ENCODE assay signal across 1 cellular context in the genomic region with DNA sequence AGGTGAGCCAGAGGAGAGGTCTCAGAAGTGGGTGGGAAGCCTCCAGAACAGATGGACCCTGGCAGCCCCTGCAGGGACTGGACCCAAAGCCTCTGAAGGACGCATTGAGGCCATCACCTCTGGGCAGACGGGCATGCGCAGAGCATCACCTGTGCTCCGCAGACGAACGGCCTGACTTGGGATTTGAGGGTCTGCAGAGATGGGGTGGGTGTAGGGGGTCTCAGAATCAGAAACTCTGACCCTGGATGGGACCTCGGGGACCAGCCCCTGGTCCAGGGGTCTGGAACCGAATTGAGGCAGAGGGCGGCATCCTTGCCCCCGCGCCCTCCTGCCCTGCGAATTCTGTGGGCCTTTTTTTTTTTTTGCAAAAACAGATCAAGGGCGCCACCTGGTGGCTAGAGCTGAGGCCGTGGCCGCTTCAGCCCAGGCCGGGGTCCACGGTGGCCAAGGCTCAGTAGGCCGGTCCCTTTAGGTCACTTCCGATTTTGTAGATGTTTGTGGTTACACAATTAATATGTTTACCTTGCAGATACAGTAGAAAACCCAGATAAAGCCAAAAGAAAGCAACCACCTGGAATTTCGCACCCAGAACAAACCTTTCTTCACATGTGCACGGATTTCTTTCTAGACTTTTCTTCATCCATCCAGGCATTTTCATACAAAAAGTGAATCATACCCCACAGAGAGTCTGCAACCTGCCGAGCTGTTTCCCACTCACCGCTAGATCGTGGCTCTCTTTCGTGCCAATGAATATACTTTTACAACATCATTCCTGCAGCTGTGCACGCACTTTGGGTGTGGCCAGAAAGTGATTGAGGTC.
TF ChIP-seq lines count a peak whose summit lies in the region.

No MANE protein-coding gene starts in this region.

TF ChIP-seq in HepG2, 621 proteins besides CTCF, POLR2A, EP300 and RAD21 (continues in another document):
- TF ChIP-seq, protein P1, sequence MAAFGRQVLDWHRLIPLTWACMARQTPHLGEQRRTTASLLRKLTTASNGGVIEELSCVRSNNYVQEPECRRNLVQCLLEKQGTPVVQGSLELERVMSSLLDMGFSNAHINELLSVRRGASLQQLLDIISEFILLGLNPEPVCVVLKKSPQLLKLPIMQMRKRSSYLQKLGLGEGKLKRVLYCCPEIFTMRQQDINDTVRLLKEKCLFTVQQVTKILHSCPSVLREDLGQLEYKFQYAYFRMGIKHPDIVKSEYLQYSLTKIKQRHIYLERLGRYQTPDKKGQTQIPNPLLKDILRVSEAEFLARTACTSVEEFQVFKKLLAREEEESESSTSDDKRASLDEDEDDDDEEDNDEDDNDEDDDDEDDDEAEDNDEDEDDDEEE (CRISPR knock-in tag; IDR thresholded peaks at IDR 0.05) = 0 out of 2 replicates have a peak, but pooled peaks have one; percentile 54
- TF ChIP-seq ZFP82 (CRISPR knock-in tag; IDR thresholded peaks at IDR 0.05; ENCODE audit: borderline replicate concordance) (0 out of 2 replicates have a peak, but pooled peaks have one; percentile 51), ZNF292 (CRISPR knock-in tag; IDR thresholded peaks at IDR 0.05; ENCODE audit: borderline replicate concordance, low read depth) (0 out of 2 replicates have a peak, but pooled peaks have one; percentile 29), GABPA (IDR thresholded peaks at IDR 0.05; ENCODE audit: low read depth, low read length) (no peak), GABPA (CRISPR knock-in tag; IDR thresholded peaks at IDR 0.05; ENCODE audit: low read depth) (peak; percentile 61), ZNF670 (CRISPR knock-in tag; IDR thresholded peaks at IDR 0.05; ENCODE audit: borderline replicate concordance) (peak; percentile 82; the same call in 1 of the 2 replicates), ZSCAN12 (CRISPR knock-in tag; IDR thresholded peaks at IDR 0.05) (peak; percentile 59; the same call in 1 of the 2 replicates), ZNF546 (CRISPR knock-in tag; conservative IDR thresholded peaks at IDR 0.05) (0 out of 2 replicates have a peak, but pooled peaks have one; percentile 32), FOXA3 (CRISPR knock-in tag; IDR thresholded peaks at IDR 0.05) (0 out of 2 replicates have a peak, but pooled peaks have one; percentile 26), ZNF7 (CRISPR knock-in tag; IDR thresholded peaks at IDR 0.05) (peak; percentile 64; the same call in 1 of the 2 replicates), STAG1 (CRISPR knock-in tag; IDR thresholded peaks at IDR 0.05) (peak; percentile 96), ZBTB20 (CRISPR knock-in tag; IDR thresholded peaks at IDR 0.05; ENCODE audit: borderline replicate concordance, low read depth) (peak; percentile 70; the same call in 1 of the 2 replicates), ZBTB7B (CRISPR knock-in tag; IDR thresholded peaks at IDR 0.05) (no peak), MAFF (IDR thresholded peaks at IDR 0.05; ENCODE audit: low read depth, low read length) (peak; percentile 13; the same call in 1 of the 2 replicates), TCF12 (IDR thresholded peaks at IDR 0.05) (no peak), TCF12 (CRISPR knock-in tag; IDR thresholded peaks at IDR 0.05) (0 out of 2 replicates have a peak, but pooled peaks have one; percentile 52), ZEB1 (IDR thresholded peaks at IDR 0.05; ENCODE audit: insufficient replicate concordance, low read depth) (peak; percentile 22), MTF1 (CRISPR knock-in tag; IDR thresholded peaks at IDR 0.05) (no peak), ZNF703 (CRISPR knock-in tag; IDR thresholded peaks at IDR 0.05; ENCODE audit: borderline replicate concordance) (no peak), GATAD2A (CRISPR knock-in tag; IDR thresholded peaks at IDR 0.05) (peak; percentile 39; the same call in 1 of the 2 replicates), CC2D1A (CRISPR knock-in tag; IDR thresholded peaks at IDR 0.05) (no peak), THYN1 (CRISPR knock-in tag; IDR thresholded peaks at IDR 0.05; ENCODE audit: borderline replicate concordance, low read depth) (0 out of 2 replicates have a peak, but pooled peaks have one; percentile 68), ZNF777 (CRISPR knock-in tag; IDR thresholded peaks at IDR 0.05) (no peak), MZF1 (CRISPR knock-in tag; IDR thresholded peaks at IDR 0.05; ENCODE audit: borderline replicate concordance) (peak; percentile 64; the same call in 1 of the 2 replicates), SMC3 (IDR thresholded peaks at IDR 0.05; ENCODE audit: low read length) (peak; percentile 96), SMARCC2 (IDR thresholded peaks at IDR 0.05) (no peak), CEBPB (IDR thresholded peaks at IDR 0.05; ENCODE audit: borderline replicate concordance, low read depth, low read length) (peak; percentile 28; the same call in 1 of the 2 replicates), ZNF576 (CRISPR knock-in tag; IDR thresholded peaks at IDR 0.05) (no peak), SRY (CRISPR knock-in tag; IDR thresholded peaks at IDR 0.05) (peak; percentile 63; the same call in 1 of the 2 replicates), DRAP1 (CRISPR knock-in tag; IDR thresholded peaks at IDR 0.05) (no peak), ZNF333 (CRISPR knock-in tag; IDR thresholded peaks at IDR 0.05; ENCODE audit: borderline replicate concordance) (no peak), DPF2 (CRISPR knock-in tag; IDR thresholded peaks at IDR 0.05; ENCODE audit: borderline replicate concordance, low read depth) (no peak), ZNF550 (CRISPR knock-in tag; IDR thresholded peaks at IDR 0.05; ENCODE audit: borderline replicate concordance) (no peak), PBX3 (CRISPR knock-in tag; IDR thresholded peaks at IDR 0.05; ENCODE audit: borderline replicate concordance) (peak; percentile 64; the same call in 1 of the 2 replicates), ZNF687 (CRISPR knock-in tag; IDR thresholded peaks at IDR 0.05) (peak; percentile 49; the same call in 1 of the 2 replicates), RARA (CRISPR knock-in tag; IDR thresholded peaks at IDR 0.05) (peak; percentile 22; the same call in 1 of the 2 replicates), HHEX (CRISPR knock-in tag; IDR thresholded peaks at IDR 0.05) (peak; percentile 32; the same call in 1 of the 2 replicates), NFIB (CRISPR knock-in tag; IDR thresholded peaks at IDR 0.05; ENCODE audit: borderline replicate concordance) (no peak), SMYD3 (CRISPR knock-in tag; IDR thresholded peaks at IDR 0.05) (0 out of 2 replicates have a peak, but pooled peaks have one; percentile 41), FOXK2 (IDR thresholded peaks at IDR 0.05) (no peak), MEIS2 (CRISPR knock-in tag; IDR thresholded peaks at IDR 0.05) (0 out of 2 replicates have a peak, but pooled peaks have one; percentile 25), ZFP36L1 (CRISPR knock-in tag; IDR thresholded peaks at IDR 0.05) (0 out of 2 replicates have a peak, but pooled peaks have one; percentile 68), ZBTB7A (CRISPR knock-in tag; IDR thresholded peaks at IDR 0.05) (peak; percentile 94), THAP11 (CRISPR knock-in tag; IDR thresholded peaks at IDR 0.05) (0 out of 2 replicates have a peak, but pooled peaks have one; percentile 32), ZNF280D (CRISPR knock-in tag; IDR thresholded peaks at IDR 0.05) (peak; percentile 74), ZNF232 (CRISPR knock-in tag; IDR thresholded peaks at IDR 0.05; ENCODE audit: borderline replicate concordance) (peak; percentile 73; the same call in 1 of the 2 replicates), KDM3A (CRISPR knock-in tag; IDR thresholded peaks at IDR 0.05; ENCODE audit: low read depth) (no peak), HDAC1 (CRISPR knock-in tag; IDR thresholded peaks at IDR 0.05) (0 out of 2 replicates have a peak, but pooled peaks have one; percentile 48)
- TF ChIP-seq, protein P2, sequence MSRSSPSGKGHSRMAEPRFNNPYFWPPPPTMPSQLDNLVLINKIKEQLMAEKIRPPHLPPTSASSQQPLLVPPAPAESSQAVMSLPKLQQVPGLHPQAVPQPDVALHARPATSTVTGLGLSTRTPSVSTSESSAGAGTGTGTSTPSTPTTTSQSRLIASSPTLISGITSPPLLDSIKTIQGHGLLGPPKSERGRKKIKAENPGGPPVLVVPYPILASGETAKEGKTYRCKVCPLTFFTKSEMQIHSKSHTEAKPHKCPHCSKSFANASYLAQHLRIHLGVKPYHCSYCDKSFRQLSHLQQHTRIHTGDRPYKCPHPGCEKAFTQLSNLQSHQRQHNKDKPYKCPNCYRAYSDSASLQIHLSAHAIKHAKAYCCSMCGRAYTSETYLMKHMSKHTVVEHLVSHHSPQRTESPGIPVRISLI (CRISPR knock-in tag; IDR thresholded peaks at IDR 0.05; ENCODE audit: borderline replicate concordance) = peak; percentile 99
